ENCODE assay signal across 36 cellular contexts in genomic region chr20:2026514-2026913, GRCh38. TPM values are rescaled to one million over a fixed set of nuclear protein-coding genes. Genes with fewer than 3 reads are reported as not detected.
"Had no signal": no experiment of that assay in that cellular context is flagged by ENCODE, and none has a peak within 500 bp of the region (broad histone marks: within the 10 kb centered on the region; RNA-seq: fewer than 3 reads in every experiment).

No MANE protein-coding gene starts in this region.

- H3K27ac ChIP-seq: adrenal gland, body of pancreas, brain microvascular endothelial cell, breast epithelium, VCaP had no signal

- H3K36me3 ChIP-seq: adrenal gland, brain microvascular endothelial cell, breast epithelium had no signal

- H3K27me3 ChIP-seq: adrenal gland, body of pancreas, brain microvascular endothelial cell had no signal

- FAIRE-seq: astrocyte, TTC549 had no signal

- H3K9me3 ChIP-seq: adrenal gland had no signal

- H3K4me1 ChIP-seq: adrenal gland, body of pancreas, breast epithelium had no signal

- H3K4me3 ChIP-seq: adrenal gland, body of pancreas, breast epithelium had no signal

- DNase-seq: activated B cell treated with CpG ODN at 0.5 μM for 24 hours; activated CD4-positive, alpha-beta memory T cell treated with anti-CD3 and anti-CD28 coated beads for 36 hours; activated CD4-positive, alpha-beta T cell treated with anti-CD3 and anti-CD28 coated beads for 4 hours; activated CD4-positive, alpha-beta T cell treated with anti-CD3 and anti-CD28 coated beads, Interleukin-2, amount 10 ng/mL, durations not matched to agents 24 days and 14 days; activated CD4-positive, alpha-beta T cell treated with anti-CD3 and anti-CD28 coated beads, Interleukin-2, amount 50 U/mL, for 1 hour; activated CD4-positive, alpha-beta T cell treated with anti-CD3 and anti-CD28 coated beads, Interleukin-2, amount 50 U/mL, for 4 hours; activated CD4-positive, CD25-positive, alpha-beta regulatory T cell treated with anti-CD3 and anti-CD28 coated beads, Interleukin-2, amount 50 U/mL, for 72 hours; activated CD8-positive, alpha-beta memory T cell treated with anti-CD3 and anti-CD28 coated beads, Interleukin-2, amount 50 U/mL, for 4 hours; activated CD8-positive, alpha-beta T cell treated with anti-CD3 and anti-CD28 coated beads for 36 hours; activated effector memory CD4-positive, alpha-beta T cell treated with anti-CD3 and anti-CD28 coated beads, Interleukin-2, amount 50 U/mL, for 16 hours; activated gamma-delta T cell treated with Interleukin-2 at 50 U/mL for 16 hours; activated naive CD4-positive, alpha-beta T cell; activated naive CD4-positive, alpha-beta T cell treated with anti-CD3 and anti-CD28 coated beads for 36 hours; activated naive CD4-positive, alpha-beta T cell treated with anti-CD3 and anti-CD28 coated beads, Interleukin-2, amount 50 U/mL, for 16 hours; activated naive CD8-positive, alpha-beta T cell treated with anti-CD3 and anti-CD28 coated beads for 36 hours; activated T-cell treated with anti-CD3 and anti-CD28 coated beads for 4 hours; activated T-cell treated with anti-CD3 and anti-CD28 coated beads, Interleukin-2, amount 50 U/mL, for 1 hour; activated T-cell treated with anti-CD3 and anti-CD28 coated beads, Interleukin-2, amount 50 U/mL, for 4 hours; activated T-cell treated with anti-CD3 and anti-CD28 coated beads, Interleukin-2, amount 50 U/mL, for 72 hours; adrenal gland; amniotic stem cell; aorta; body of pancreas; brain microvascular endothelial cell; central memory CD4-positive, alpha-beta T cell; T-helper 2 cell; T-helper 9 cell had no signal

- ATAC-seq: activated CD8-positive, alpha-beta T cell treated with anti-CD3 and anti-CD28 coated beads for 36 hours; activated naive CD4-positive, alpha-beta T cell treated with anti-CD3 and anti-CD28 coated beads, Interleukin-2, amount 50 U/mL, for 72 hours; activated T-cell treated with anti-CD3 and anti-CD28 coated beads, Interleukin-2, amount 50 U/mL, for 4 hours; activated T-cell treated with anti-CD3 and anti-CD28 coated beads, Interleukin-2, amount 50 U/mL, for 72 hours; activated T-helper 17 cell treated with anti-CD3 and anti-CD28 coated beads, Interleukin-2, amount 50 U/mL, for 72 hours; body of pancreas had no signal

RNA-seq across cellular contexts. Expression of gene PDYN, which starts 32.7 kb away (rescaled TPM):
- total RNA-seq: activated B cell treated with CpG ODN at 0.5 μM for 24 hours; activated CD4-positive, alpha-beta memory T cell treated with anti-CD3 and anti-CD28 coated beads for 36 hours; activated CD4-positive, alpha-beta T cell treated with anti-CD3 and anti-CD28 coated beads, Interleukin-2, amount 10 ng/mL, durations not matched to agents 24 days and 14 days; activated CD8-positive, alpha-beta memory T cell treated with anti-CD3 and anti-CD28 coated beads for 36 hours; activated CD8-positive, alpha-beta T cell treated with anti-CD3 and anti-CD28 coated beads for 36 hours; activated naive CD4-positive, alpha-beta T cell treated with anti-CD3 and anti-CD28 coated beads for 36 hours; activated naive CD4-positive, alpha-beta T cell treated with anti-CD3 and anti-CD28 coated beads, Interleukin-2, amount 50 U/mL, for 72 hours; activated naive CD8-positive, alpha-beta T cell treated with anti-CD3 and anti-CD28 coated beads for 36 hours; activated T-cell treated with anti-CD3 and anti-CD28 coated beads, Interleukin-2, amount 50 U/mL, for 4 hours; activated T-cell treated with anti-CD3 and anti-CD28 coated beads, Interleukin-2, amount 50 U/mL, for 72 hours; activated T-helper 1 cell treated with anti-CD3 and anti-CD28 coated beads, Interleukin-12 subunit alpha, Interleukin-12 subunit beta, Interleukin-2, Interleukin-4 antibody, amounts not matched to agents 30 ng/mL and 10 ng/mL and 1 ng/mL, durations not matched to agents 14 hours and 24 hours and 36 hours; activated T-helper 17 cell treated with anti-CD3 and anti-CD28 coated beads, Interleukin-2, amount 50 U/mL, for 72 hours; adrenal gland; aorta; astrocyte; body of pancreas; breast epithelium; cardiac septum had no signal
- polyA plus RNA-seq: adrenal gland, aorta had no signal
